Comparison of ENCODE assay signal across 27 cellular contexts in the genomic region with DNA sequence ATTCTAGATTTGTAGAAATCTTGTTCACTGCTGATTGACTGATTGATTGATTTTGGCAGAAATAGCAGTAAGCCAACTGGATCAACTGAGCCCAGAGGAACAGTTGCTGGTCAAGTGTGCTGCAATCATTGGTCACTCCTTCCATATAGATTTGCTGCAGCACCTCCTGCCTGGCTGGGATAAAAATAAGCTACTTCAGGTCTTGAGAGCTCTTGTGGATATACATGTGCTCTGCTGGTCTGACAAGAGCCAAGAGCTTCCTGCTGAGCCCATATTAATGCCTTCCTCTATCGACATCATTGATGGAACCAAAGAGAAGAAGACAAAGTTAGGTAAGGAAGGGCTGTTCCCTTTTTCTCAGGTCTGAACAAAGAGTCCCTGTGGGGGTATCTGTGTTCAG. TPM values are rescaled to one million over a fixed set of nuclear protein-coding genes. Genes with fewer than 3 reads are reported as not detected.
"Had no signal": no experiment of that assay in that cellular context is flagged by ENCODE, and none has a peak within 500 bp of the region (broad histone marks: within the 10 kb centered on the region; RNA-seq: fewer than 3 reads in every experiment).

No MANE protein-coding gene starts in this region.

- H3K27ac ChIP-seq: breast epithelium, SJSA1 had no signal

- H3K27me3 ChIP-seq: breast epithelium, SJSA1 had no signal

- H3K27ac Mint-ChIP-seq: activated CD4-positive, alpha-beta T cell treated with anti-CD3 and anti-CD28 coated beads, Interleukin-2, amount 10 ng/mL, durations not matched to agents 24 days and 14 days; activated CD8-positive, alpha-beta memory T cell treated with anti-CD3 and anti-CD28 coated beads, Interleukin-2, amount 10 ng/mL, durations not matched to agents 7 days and 5 days; activated naive CD4-positive, alpha-beta T cell treated with anti-CD3 and anti-CD28 coated beads, Interleukin-2, amount 50 U/mL, for 24 hours; activated T-cell treated with anti-CD3 and anti-CD28 coated beads, Interleukin-2, amount 50 U/mL, for 24 hours; activated T-helper 1 cell treated with anti-CD3 and anti-CD28 coated beads, Interleukin-12 subunit alpha, Interleukin-12 subunit beta, Interleukin-2, Interleukin-4 antibody, amounts not matched to agents 30 ng/mL and 10 ng/mL and 1 ng/mL, durations not matched to agents 14 hours and 24 hours and 36 hours; T-helper 2 cell treated with Interferon-gamma antibody and Interleukin-4, amounts not matched to agents 5 μg/mL and 100 μg/mL, for 36 hours had no signal

- FAIRE-seq: K562, RCC 7860 had no signal

- ATAC-seq: activated CD4-positive, CD25-positive, alpha-beta regulatory T cell treated with anti-CD3 and anti-CD28 coated beads, Interleukin-2, amount 50 U/mL, for 24 hours; activated CD8-positive, alpha-beta memory T cell treated with anti-CD3 and anti-CD28 coated beads, Interleukin-2, amount 10 ng/mL, durations not matched to agents 7 days and 5 days; K562; SK-N-SH treated with all-trans-retinoic acid at 6 μM for 48 hours had no signal

- H3K9me3 ChIP-seq: breast epithelium, SJSA1 had no signal

- H3K9me3 Mint-ChIP-seq: activated CD4-positive, alpha-beta T cell treated with anti-CD3 and anti-CD28 coated beads, Interleukin-2, amount 10 ng/mL, durations not matched to agents 24 days and 14 days; activated naive CD4-positive, alpha-beta T cell treated with anti-CD3 and anti-CD28 coated beads, Interleukin-2, amount 50 U/mL, for 24 hours; activated T-cell treated with anti-CD3 and anti-CD28 coated beads, Interleukin-2, amount 50 U/mL, for 24 hours; activated T-helper 1 cell treated with anti-CD3 and anti-CD28 coated beads, Interleukin-12 subunit alpha, Interleukin-12 subunit beta, Interleukin-2, Interleukin-4 antibody, amounts not matched to agents 30 ng/mL and 10 ng/mL and 1 ng/mL, durations not matched to agents 14 hours and 24 hours and 36 hours; T-helper 2 cell treated with Interferon-gamma antibody and Interleukin-4, amounts not matched to agents 5 μg/mL and 100 μg/mL, for 36 hours had no signal

- H3K4me3 ChIP-seq: breast epithelium, K562, SJSA1 had no signal

- H3K4me3 Mint-ChIP-seq: activated CD4-positive, alpha-beta T cell treated with anti-CD3 and anti-CD28 coated beads, Interleukin-2, amount 10 ng/mL, durations not matched to agents 24 days and 14 days; activated CD8-positive, alpha-beta memory T cell treated with anti-CD3 and anti-CD28 coated beads, Interleukin-2, amount 10 ng/mL, durations not matched to agents 7 days and 5 days; activated naive CD4-positive, alpha-beta T cell treated with anti-CD3 and anti-CD28 coated beads, Interleukin-2, amount 50 U/mL, for 24 hours; activated T-cell treated with anti-CD3 and anti-CD28 coated beads, Interleukin-2, amount 50 U/mL, for 24 hours; activated T-helper 1 cell treated with anti-CD3 and anti-CD28 coated beads, Interleukin-12 subunit alpha, Interleukin-12 subunit beta, Interleukin-2, Interleukin-4 antibody, amounts not matched to agents 30 ng/mL and 10 ng/mL and 1 ng/mL, durations not matched to agents 14 hours and 24 hours and 36 hours; T-helper 2 cell treated with Interferon-gamma antibody and Interleukin-4, amounts not matched to agents 5 μg/mL and 100 μg/mL, for 36 hours had no signal

- H3K4me1 ChIP-seq: breast epithelium, SJSA1 had no signal

- DNase-seq: activated CD4-positive, alpha-beta T cell treated with anti-CD3 and anti-CD28 coated beads, Interleukin-2, amount 10 ng/mL, durations not matched to agents 24 days and 14 days; activated CD4-positive, alpha-beta T cell treated with anti-CD3 and anti-CD28 coated beads, Interleukin-2, amount 50 U/mL, for 48 hours; activated CD8-positive, alpha-beta memory T cell treated with anti-CD3 and anti-CD28 coated beads, Interleukin-2, amount 10 ng/mL, durations not matched to agents 7 days and 5 days; activated effector memory CD4-positive, alpha-beta T cell treated with Interleukin-2 at 50 U/mL for 16 hours; activated naive CD4-positive, alpha-beta T cell; activated T-cell treated with anti-CD3 and anti-CD28 coated beads, Interleukin-2, amount 50 U/mL, for 24 hours; aorta; central memory CD4-positive, alpha-beta T cell; Karpas-422; MM.1S; NCI-H1694; NCI-H69; PC-3; SHP77; SW 1271 had no signal

- H3K36me3 ChIP-seq: breast epithelium, SJSA1 had no signal

- H3K4me1 Mint-ChIP-seq: activated CD4-positive, alpha-beta T cell treated with anti-CD3 and anti-CD28 coated beads, Interleukin-2, amount 10 ng/mL, durations not matched to agents 24 days and 14 days; activated CD8-positive, alpha-beta memory T cell treated with anti-CD3 and anti-CD28 coated beads, Interleukin-2, amount 10 ng/mL, durations not matched to agents 7 days and 5 days; activated naive CD4-positive, alpha-beta T cell treated with anti-CD3 and anti-CD28 coated beads, Interleukin-2, amount 50 U/mL, for 24 hours had no signal

RNA-seq across cellular contexts. Expression of a gene that starts 31.2 kb away (rescaled TPM):
- total RNA-seq: activated CD4-positive, alpha-beta T cell treated with anti-CD3 and anti-CD28 coated beads, Interleukin-2, amount 10 ng/mL, durations not matched to agents 24 days and 14 days; activated CD8-positive, alpha-beta memory T cell treated with anti-CD3 and anti-CD28 coated beads, Interleukin-2, amount 10 ng/mL, durations not matched to agents 7 days and 5 days; activated T-helper 1 cell treated with anti-CD3 and anti-CD28 coated beads, Interleukin-12 subunit alpha, Interleukin-12 subunit beta, Interleukin-2, Interleukin-4 antibody, amounts not matched to agents 30 ng/mL and 10 ng/mL and 1 ng/mL, durations not matched to agents 14 hours and 24 hours and 36 hours; chondrocyte; K562; NCI-H460; PC-3; SJSA1; T-helper 1 cell treated with Interleukin-12 subunit alpha and Interleukin-12 subunit beta and Interleukin-4 antibody, amounts not matched to agents 30 ng/mL and 1 ng/mL, for 36 hours had no signal
- polyA plus RNA-seq: aorta, K562 had no signal

RNA-seq across cellular contexts. Expression of a gene that starts 40.0 kb away (rescaled TPM):
- total RNA-seq: activated CD4-positive, alpha-beta T cell treated with anti-CD3 and anti-CD28 coated beads, Interleukin-2, amount 10 ng/mL, durations not matched to agents 24 days and 14 days; activated CD8-positive, alpha-beta memory T cell treated with anti-CD3 and anti-CD28 coated beads, Interleukin-2, amount 10 ng/mL, durations not matched to agents 7 days and 5 days; activated T-helper 1 cell treated with anti-CD3 and anti-CD28 coated beads, Interleukin-12 subunit alpha, Interleukin-12 subunit beta, Interleukin-2, Interleukin-4 antibody, amounts not matched to agents 30 ng/mL and 10 ng/mL and 1 ng/mL, durations not matched to agents 14 hours and 24 hours and 36 hours; chondrocyte; K562; NCI-H460; PC-3; SJSA1; T-helper 1 cell treated with Interleukin-12 subunit alpha and Interleukin-12 subunit beta and Interleukin-4 antibody, amounts not matched to agents 30 ng/mL and 1 ng/mL, for 36 hours had no signal
- polyA plus RNA-seq: K562 had no signal
